ENCODE assay signal across 2 cellular contexts in genomic region chr17:46171939-46172338, GRCh38.
TF ChIP-seq lines count a peak whose summit lies in the region.

No MANE protein-coding gene starts in this region.

TF ChIP-seq in HepG2, 621 proteins besides CTCF, POLR2A, EP300 and RAD21:
- TF ChIP-seq ZFP36L2 (CRISPR knock-in tag; IDR thresholded peaks at IDR 0.05) (no peak), IKZF5 (CRISPR knock-in tag; IDR thresholded peaks at IDR 0.05) (no peak), ZNF30 (CRISPR knock-in tag; IDR thresholded peaks at IDR 0.05) (no peak), ZNF101 (CRISPR knock-in tag; IDR thresholded peaks at IDR 0.05; ENCODE audit: borderline replicate concordance, low read depth) (no peak), HMG20A (CRISPR knock-in tag; IDR thresholded peaks at IDR 0.05; ENCODE audit: borderline replicate concordance) (no peak), SRF (IDR thresholded peaks at IDR 0.05; ENCODE audit: low read depth, low read length) (no peak), RBM22 (optimal IDR thresholded peaks at IDR 0.05; ENCODE audit: low read length) (peak; percentile 60), ZNF687 (CRISPR knock-in tag; IDR thresholded peaks at IDR 0.05) (peak; percentile 21; the same call in 1 of the 2 replicates), TOE1 (CRISPR knock-in tag; IDR thresholded peaks at IDR 0.05) (no peak), ZNF343 (CRISPR knock-in tag; IDR thresholded peaks at IDR 0.05) (no peak)

TF ChIP-seq in GM12891, 5 proteins besides CTCF, POLR2A, EP300 and RAD21:
- TF ChIP-seq TAF1 (IDR thresholded peaks at IDR 0.05; ENCODE audit: low read depth, low read length): no peak
- TF ChIP-seq PAX5 (IDR thresholded peaks at IDR 0.05; ENCODE audit: insufficient read depth, low read length, severe bottlenecking): no peak
- TF ChIP-seq POU2F2 (IDR thresholded peaks at IDR 0.05; ENCODE audit: low read depth, low read length): no peak
- no peak for TF ChIP-seq SPI1 (IDR thresholded peaks at IDR 0.05; ENCODE audit: low read depth, low read length)
- no peak; the same call in 1 of the 2 replicates for TF ChIP-seq POLR2AphosphoS5 (IDR thresholded peaks at IDR 0.05; ENCODE audit: low read depth, low read length)
